ENCODE assay signal across 1 cellular context in genomic region chr2:7627587-7627986, GRCh38.
TF ChIP-seq lines count a peak whose summit lies in the region.

No MANE protein-coding gene starts in this region.

TF ChIP-seq in IMR-90, 13 proteins besides CTCF, POLR2A, EP300 and RAD21:
- TF ChIP-seq MXI1 (IDR thresholded peaks at IDR 0.05; ENCODE audit: borderline replicate concordance, low read depth, low read length): no peak
- TF ChIP-seq BHLHE40 (IDR thresholded peaks at IDR 0.05; ENCODE audit: low read depth, low read length): no peak
- no peak for TF ChIP-seq CEBPB (IDR thresholded peaks at IDR 0.05; ENCODE audit: low read depth, low read length)
- no peak for TF ChIP-seq SMC3 (IDR thresholded peaks at IDR 0.05; ENCODE audit: low read depth, low read length)
- no peak for TF ChIP-seq FOS (IDR thresholded peaks at IDR 0.05; ENCODE audit: low read depth, low read length)
- no peak for TF ChIP-seq ELK1 (IDR thresholded peaks at IDR 0.05; ENCODE audit: borderline replicate concordance, low read depth, low read length)
- TF ChIP-seq RFX5 (IDR thresholded peaks at IDR 0.05; ENCODE audit: low read depth, low read length): no peak
- TF ChIP-seq NFE2L2 (IDR thresholded peaks at IDR 0.05; ENCODE audit: low read depth, low read length): no peak
- no peak for TF ChIP-seq RCOR1 (IDR thresholded peaks at IDR 0.05; ENCODE audit: insufficient replicate concordance, low read length)
- no peak for TF ChIP-seq MAFK (IDR thresholded peaks at IDR 0.05; ENCODE audit: low read depth, low read length)
- no peak for TF ChIP-seq MAZ (IDR thresholded peaks at IDR 0.05; ENCODE audit: borderline replicate concordance, low read depth, low read length)
- no peak for TF ChIP-seq USF2 (IDR thresholded peaks at IDR 0.05; ENCODE audit: low read depth, low read length)
- TF ChIP-seq CHD1 (IDR thresholded peaks at IDR 0.05; ENCODE audit: low read depth, low read length): no peak
